In the genomic region with DNA sequence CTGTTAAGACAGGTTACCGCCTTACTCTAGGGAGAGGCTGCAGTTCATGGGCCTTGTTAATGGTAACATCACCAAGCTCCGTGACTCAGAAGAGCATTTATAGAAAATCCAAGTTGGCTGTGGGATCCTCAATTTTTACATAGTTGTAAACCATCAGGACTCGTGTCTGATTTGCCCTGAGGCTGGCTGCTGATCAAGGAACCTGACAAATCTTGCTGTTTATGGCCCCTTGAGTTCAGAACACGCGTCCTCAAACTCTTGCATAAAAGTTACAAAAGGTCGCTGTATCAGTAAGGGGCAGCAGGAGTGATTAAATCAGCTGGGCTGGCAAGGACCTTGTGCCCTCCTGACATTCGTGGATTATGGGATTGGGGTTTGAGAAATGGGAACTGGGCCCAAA, we compare ENCODE assay signal across 27 cellular contexts. TPM values are rescaled to one million over a fixed set of nuclear protein-coding genes. Genes with fewer than 3 reads are reported as not detected.
"Had no signal": no experiment of that assay in that cellular context is flagged by ENCODE, and none has a peak within 500 bp of the region (broad histone marks: within the 10 kb centered on the region; RNA-seq: fewer than 3 reads in every experiment).

No MANE protein-coding gene starts in this region.

- DNase-seq: activated CD4-positive, alpha-beta T cell treated with anti-CD3 and anti-CD28 coated beads for 4 hours; activated CD4-positive, alpha-beta T cell treated with anti-CD3 and anti-CD28 coated beads, Interleukin-2, amount 50 U/mL, for 4 hours; activated CD8-positive, alpha-beta memory T cell treated with anti-CD3 and anti-CD28 coated beads, Interleukin-2, amount 50 U/mL, for 48 hours; activated CD8-positive, alpha-beta T cell treated with anti-CD3 and anti-CD28 coated beads, Interleukin-2, amount 10 ng/mL, durations not matched to agents 7 days and 5 days; activated naive CD4-positive, alpha-beta T cell treated with anti-CD3 and anti-CD28 coated beads, Interleukin-2, amount 50 U/mL, for 16 hours; activated naive CD8-positive, alpha-beta T cell treated with anti-CD3 and anti-CD28 coated beads, Interleukin-2, amount 10 ng/mL, durations not matched to agents 7 days and 5 days; activated T-cell treated with anti-CD3 and anti-CD28 coated beads, Interleukin-2, amount 50 U/mL, for 1 hour; adrenal gland; aorta; Kasumi-1; KBM-7; NCI-H1048; NCI-H146; NCI-H2029; NCI-H2107; NCI-H2171 treated with DMSO at 0.1 percent for 48 hours; NCI-H226; NCI-H526; NCI-H774; SHP77 treated with DMSO at 0.1 percent for 48 hours; T-helper 17 cell; T-helper 9 cell had no signal

- ATAC-seq: activated CD4-positive, CD25-positive, alpha-beta regulatory T cell treated with anti-CD3 and anti-CD28 coated beads, Interleukin-2, amount 50 U/mL, for 24 hours; activated CD8-positive, alpha-beta T cell treated with anti-CD3 and anti-CD28 coated beads, Interleukin-2, amount 10 ng/mL, durations not matched to agents 7 days and 5 days; T-helper 17 cell had no signal

- H3K9me3 ChIP-seq: adrenal gland, Peyer's patch had no signal

- H3K36me3 ChIP-seq: adrenal gland, Peyer's patch had no signal

- H3K4me3 ChIP-seq: adrenal gland, Peyer's patch had no signal

- H3K27me3 ChIP-seq: adrenal gland, Peyer's patch had no signal

- H3K27ac ChIP-seq: adrenal gland, Peyer's patch had no signal

- H3K4me1 ChIP-seq: Peyer's patch had no signal

RNA-seq across cellular contexts. Expression of a gene that starts 4.6 kb away (rescaled TPM):
- total RNA-seq: activated CD8-positive, alpha-beta T cell treated with anti-CD3 and anti-CD28 coated beads, Interleukin-2, amount 10 ng/mL, durations not matched to agents 7 days and 5 days; activated naive CD8-positive, alpha-beta T cell treated with anti-CD3 and anti-CD28 coated beads, Interleukin-2, amount 10 ng/mL, durations not matched to agents 7 days and 5 days; NCI-H460; OCI-LY7; Peyer's patch; T-helper 17 cell had no signal

RNA-seq across cellular contexts. Expression of a gene that starts 25.2 kb away (rescaled TPM):
- total RNA-seq: activated CD8-positive, alpha-beta T cell treated with anti-CD3 and anti-CD28 coated beads, Interleukin-2, amount 10 ng/mL, durations not matched to agents 7 days and 5 days; activated naive CD8-positive, alpha-beta T cell treated with anti-CD3 and anti-CD28 coated beads, Interleukin-2, amount 10 ng/mL, durations not matched to agents 7 days and 5 days; NCI-H460; OCI-LY7; SK-MEL-5; T-helper 17 cell had no signal
